In genomic region chr10:29317027-29317420, GRCh38 we compare ENCODE assay signal across 1 cellular context.
TF ChIP-seq lines count a peak whose summit lies in the region.

No MANE protein-coding gene starts in this region.

TF ChIP-seq in A549, 52 proteins besides CTCF, POLR2A, EP300 and RAD21 (continued from another document):
- TF ChIP-seq ATOH8 (CRISPR knock-in tag; IDR thresholded peaks at IDR 0.05; ENCODE audit: low read depth) (no peak), EHMT2 (IDR thresholded peaks at IDR 0.05; ENCODE audit: low read depth) (no peak), ZFP36 (IDR thresholded peaks at IDR 0.05; ENCODE audit: borderline replicate concordance, partially characterized antibody) (no peak)
